ENCODE assay signal across 8 cellular contexts in genomic region chr5:132294728-132295504, GRCh38. TPM values are rescaled to one million over a fixed set of nuclear protein-coding genes. Genes with fewer than 3 reads are reported as not detected.
DNase-seq lines count a peak whose midpoint lies in the region; ATAC-seq and TF ChIP-seq lines count a peak whose summit lies in the region.

No MANE protein-coding gene starts in this region.

- ATAC-seq in GM21786 (IDR thresholded peaks at IDR 0.05; ENCODE audit: unreplicated experiment): peak; percentile 3

- H3K4me1 Mint-ChIP-seq in endothelial cell (ENCODE audit: unreplicated experiment): peaks cover 6% of the 10 kb centered on the region

- no peaks in the 10 kb centered on the region for H3K36me3 Mint-ChIP-seq in endothelial cell (ENCODE audit: low read depth, unreplicated experiment)

- H3K36me3 ChIP-seq in BE2C: no peaks in the 10 kb centered on the region
- peaks cover 0 to 8% of the 10 kb centered on the region in 2 donors for H3K36me3 ChIP-seq in muscle layer of duodenum (ENCODE audit: control insufficient read depth in 1 of 2, insufficient read depth in 2 of 2, low read length in 2 of 2)

- TF ChIP-seq CTCF in BE2C (IDR thresholded peaks at IDR 0.05; ENCODE audit: low read depth, low read length): no peak
- TF ChIP-seq CTCF in endothelial cell (IDR thresholded peaks at IDR 0.05; ENCODE audit: unreplicated experiment): no peak

- peaks cover 9% of the 10 kb centered on the region for H3K27me3 Mint-ChIP-seq in endothelial cell (ENCODE audit: unreplicated experiment)

- peak overlapping the region; percentile 89 for H3K4me3 Mint-ChIP-seq in endothelial cell (ENCODE audit: unreplicated experiment)

- no peaks in the 10 kb centered on the region for H3K9me3 Mint-ChIP-seq in endothelial cell (ENCODE audit: unreplicated experiment)

- H3K4me3 ChIP-seq in BE2C (ENCODE audit: low read depth, low read length) (peak overlapping the region; percentile 69), muscle layer of duodenum (ENCODE audit: low read depth in 1 of 2, low read length in 2 of 2) (peak overlapping the region; percentile 70 to 71)

- H3K27ac ChIP-seq in muscle layer of duodenum (ENCODE audit: low read length): peak overlapping the region; percentile 95

- H3K9me3 ChIP-seq in BE2C: no peaks in the 10 kb centered on the region
- H3K9me3 ChIP-seq in muscle layer of duodenum (ENCODE audit: control insufficient read depth in 1 of 2, low read length in 2 of 2): no peaks in the 10 kb centered on the region

- peaks cover 12% of the 10 kb centered on the region for H3K4me1 ChIP-seq in BE2C
- H3K4me1 ChIP-seq in muscle layer of duodenum (ENCODE audit: control insufficient read depth in 1 of 2, insufficient read depth in 2 of 2, low read length in 2 of 2): peaks cover 5% of the 10 kb centered on the region in 2 donors

- H3K27me3 ChIP-seq in BE2C: no peaks in the 10 kb centered on the region
- no peaks in the 10 kb centered on the region for H3K27me3 ChIP-seq in muscle layer of duodenum (ENCODE audit: low read depth, low read length)

- DNase-seq in BE2C: peak; percentile 73
- DNase-seq in NCI-H460 (ENCODE audit: extremely low read depth, low read depth): peak; percentile 81
- peak; percentile 54 to 67 for DNase-seq in activated CD8-positive, alpha-beta memory T cell treated with anti-CD3 and anti-CD28 coated beads for 4 hours (ENCODE audit: low read depth in 2 of 2)
- peak; percentile 25 for DNase-seq in endothelial cell (ENCODE audit: low spot score)
- peak; percentile 61 to 81 for DNase-seq in stimulated activated CD8-positive, alpha-beta memory T cell treated with anti-CD3 and anti-CD28 coated beads, Interleukin-7, amount 100 ng/mL, for 48 hours (ENCODE audit: extremely low read depth in 1 of 2, low read depth in 1 of 2)
- DNase-seq in NCI-H2029 (lab: John Stamatoyannopoulos, UW): no peak

- H3K27ac Mint-ChIP-seq in endothelial cell (ENCODE audit: unreplicated experiment): no peak overlapping the region

RNA-seq across cellular contexts. Expression of gene SLC22A4, which starts 0.7 kb away (rescaled TPM):
- polyA plus RNA-seq in BE2C (2012; ENCODE audit: insufficient read depth, insufficient read length, low read depth): 0.97 TPM
- total RNA-seq in NCI-H460 (2014; rRNA removed; shearing (Covaris generic)): 4.3 and 5.6 TPM in 2 replicates
- 3.8 and 5.7 TPM in 2 replicates for polyA plus RNA-seq in NCI-H460 (2014; cell fraction: nucleus; rRNA removed)
- 0.13 TPM for total RNA-seq in endothelial cell (ENCODE audit: unreplicated experiment)

RNA-seq across cellular contexts. Expression of gene PDLIM4, which starts 37.4 kb away (rescaled TPM):
- polyA plus RNA-seq in BE2C (2012; ENCODE audit: insufficient read depth, insufficient read length, low read depth): 101 TPM
- not detected in 2 replicates for total RNA-seq in NCI-H460 (2014; rRNA removed; shearing (Covaris generic))
- not detected in 2 replicates for polyA plus RNA-seq in NCI-H460 (2014; cell fraction: nucleus; rRNA removed)
- 8.5 TPM for total RNA-seq in endothelial cell (ENCODE audit: unreplicated experiment)
